Comparison of ENCODE assay signal across 22 cellular contexts in the genomic region with DNA sequence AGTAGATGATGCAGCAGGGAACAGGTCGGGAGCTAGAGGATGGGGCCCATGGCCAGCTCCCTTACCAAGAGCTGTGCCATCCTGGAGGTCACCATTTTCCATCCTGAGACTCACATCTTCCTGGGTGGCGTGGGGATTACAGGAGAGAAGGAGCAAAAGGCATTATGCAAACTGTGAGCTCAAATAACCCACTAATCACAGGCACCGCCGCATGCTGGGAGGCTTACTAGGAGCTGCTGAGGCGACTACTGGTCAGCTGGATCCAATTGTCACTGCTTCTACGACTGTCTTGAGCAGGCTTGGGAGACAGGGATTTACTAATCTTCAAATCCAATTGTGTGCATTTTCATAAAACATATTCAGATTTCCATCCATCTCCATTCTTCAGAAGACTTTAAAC. TPM values are rescaled to one million over a fixed set of nuclear protein-coding genes. Genes with fewer than 3 reads are reported as not detected.
"Had no signal": no experiment of that assay in that cellular context is flagged by ENCODE, and none has a peak within 500 bp of the region (broad histone marks: within the 10 kb centered on the region; RNA-seq: fewer than 3 reads in every experiment).

No MANE protein-coding gene starts in this region.

- H3K27ac ChIP-seq: HL-60, KMS-11, SJCRH30 had no signal

- H3K36me3 ChIP-seq: SJCRH30 had no signal

- H3K9me3 ChIP-seq: SJCRH30 had no signal

- H3K4me2 ChIP-seq: KMS-11 had no signal

- H3K27ac Mint-ChIP-seq: IgD-negative memory B cell had no signal

- H3K27me3 ChIP-seq: SJCRH30 had no signal

- H3K4me3 ChIP-seq: K562, SJCRH30 had no signal

- H3K9ac ChIP-seq: KMS-11 had no signal

- DNase-seq: MV-4-11, NCI-H1048, NCI-H1105, NCI-H1417, NCI-H1436 treated with DMSO at 0.1 percent for 48 hours, NCI-H187, NCI-H2029, NCI-H2081 treated with DMSO at 0.1 percent for 48 hours, NCI-H2171, NCI-H226, NCI-H446 treated with DMSO at 0.1 percent for 48 hours, NCI-H510A treated with DMSO at 0.1 percent for 48 hours, NCI-H526, RPMI8226, SHP77 had no signal

- ATAC-seq: K562 had no signal

RNA-seq across cellular contexts. Expression of a gene that starts 12.5 kb away (rescaled TPM):
- total RNA-seq: K562, LHCN-M2, MCF 10A, SJCRH30 had no signal
- polyA plus RNA-seq: IgD-negative memory B cell, K562 had no signal
